Comparison of ENCODE assay signal across 28 cellular contexts in genomic region chr12:75709474-75709873, GRCh38.
"Had no signal": no experiment of that assay in that cellular context is flagged by ENCODE, and none has a peak within 500 bp of the region (broad histone marks: within the 10 kb centered on the region; RNA-seq: fewer than 3 reads in every experiment).

No MANE protein-coding gene starts in this region.

- H3K9me3 ChIP-seq: pancreas, psoas muscle, right lobe of liver, stomach, suprapubic skin, tibial nerve had no signal

- DNase-seq: activated CD4-positive, alpha-beta memory T cell treated with anti-CD3 and anti-CD28 coated beads, Interleukin-2, amount 10 ng/mL, durations not matched to agents 7 days and 5 days; activated CD4-positive, alpha-beta T cell treated with anti-CD3 and anti-CD28 coated beads, Interleukin-2, amount 10 ng/mL, durations not matched to agents 24 days and 14 days; activated gamma-delta T cell; activated naive CD4-positive, alpha-beta T cell treated with anti-CD3 and anti-CD28 coated beads, Interleukin-2, amount 50 U/mL, for 16 hours; activated T-cell treated with anti-CD3 and anti-CD28 coated beads, Interleukin-2, amount 50 U/mL, for 72 hours; aorta; brain microvascular endothelial cell; central memory CD4-positive, alpha-beta T cell; effector memory CD4-positive, alpha-beta T cell; glutamatergic neuron; hippocampal formation; midbrain; natural killer cell; pancreas; psoas muscle; right lobe of liver; stimulated activated CD4-positive, alpha-beta T cell treated with anti-CD3 and anti-CD28 coated beads, Interleukin-15, amount 100 ng/mL, for 24 hours; stomach; SW 1271; T-helper 17 cell had no signal

- H3K36me3 ChIP-seq: brain microvascular endothelial cell, pancreas, right lobe of liver, stomach, suprapubic skin, tibial nerve had no signal

- H3K27me3 Mint-ChIP-seq: stimulated activated memory B cell treated with anti-CD40 and anti-IgM and Interleukin-4, amounts not matched to agents 10 μg/mL and 1 μg/mL and 100 μg/mL, for 72 hours; T-helper 17 cell had no signal

- ATAC-seq: activated T-cell treated with anti-CD3 and anti-CD28 coated beads, Interleukin-2, amount 50 U/mL, for 72 hours; esophagus mucosa; natural killer cell; pancreas; stimulated activated memory B cell treated with anti-CD40 and anti-IgM and Interleukin-4, amounts not matched to agents 10 μg/mL and 1 μg/mL and 100 μg/mL, for 72 hours; T-helper 17 cell had no signal

- H3K4me1 Mint-ChIP-seq: natural killer cell had no signal

- H3K27me3 ChIP-seq: brain microvascular endothelial cell, pancreas, right lobe of liver, stomach, suprapubic skin, tibial nerve had no signal

- H3K27ac ChIP-seq: brain microvascular endothelial cell, pancreas, psoas muscle, right lobe of liver, suprapubic skin, tibial nerve had no signal

- H3K9me3 Mint-ChIP-seq: activated CD4-positive, alpha-beta memory T cell treated with anti-CD3 and anti-CD28 coated beads, Interleukin-2, amount 10 ng/mL, durations not matched to agents 7 days and 5 days; activated T-cell treated with anti-CD3 and anti-CD28 coated beads, Interleukin-2, amount 50 U/mL, for 72 hours; natural killer cell; stimulated activated memory B cell treated with anti-CD40 and anti-IgM and Interleukin-4, amounts not matched to agents 10 μg/mL and 1 μg/mL and 100 μg/mL, for 72 hours had no signal

- H3K4me3 Mint-ChIP-seq: activated CD4-positive, alpha-beta memory T cell treated with anti-CD3 and anti-CD28 coated beads, Interleukin-2, amount 10 ng/mL, durations not matched to agents 7 days and 5 days; activated CD4-positive, alpha-beta T cell treated with anti-CD3 and anti-CD28 coated beads, Interleukin-2, amount 10 ng/mL, durations not matched to agents 24 days and 14 days; activated T-cell treated with anti-CD3 and anti-CD28 coated beads, Interleukin-2, amount 50 U/mL, for 72 hours; natural killer cell; stimulated activated memory B cell treated with anti-CD40 and anti-IgM and Interleukin-4, amounts not matched to agents 10 μg/mL and 1 μg/mL and 100 μg/mL, for 72 hours; T-helper 17 cell had no signal

- H3K36me3 Mint-ChIP-seq: natural killer cell; stimulated activated memory B cell treated with anti-CD40 and anti-IgM and Interleukin-4, amounts not matched to agents 10 μg/mL and 1 μg/mL and 100 μg/mL, for 72 hours had no signal

- H3K27ac Mint-ChIP-seq: activated CD4-positive, alpha-beta memory T cell treated with anti-CD3 and anti-CD28 coated beads, Interleukin-2, amount 10 ng/mL, durations not matched to agents 7 days and 5 days; activated CD4-positive, alpha-beta T cell treated with anti-CD3 and anti-CD28 coated beads, Interleukin-2, amount 10 ng/mL, durations not matched to agents 24 days and 14 days; activated T-cell treated with anti-CD3 and anti-CD28 coated beads, Interleukin-2, amount 50 U/mL, for 72 hours; natural killer cell; stimulated activated memory B cell treated with anti-CD40 and anti-IgM and Interleukin-4, amounts not matched to agents 10 μg/mL and 1 μg/mL and 100 μg/mL, for 72 hours; T-helper 17 cell had no signal

- H3K4me3 ChIP-seq: lung, pancreas, psoas muscle, right lobe of liver, skin epidermis, stomach, suprapubic skin, tibial nerve had no signal

- FAIRE-seq: frontal cortex, pancreas, urothelium cell line had no signal
